10 cellular contexts compared by ENCODE assay signal in genomic region chr19:3335431-3336350, GRCh38. TPM values are rescaled to one million over a fixed set of nuclear protein-coding genes. Genes with fewer than 3 reads are reported as not detected.
DNase-seq lines count a peak whose midpoint lies in the region; ATAC-seq and TF ChIP-seq lines count a peak whose summit lies in the region.
"Had no signal": no experiment of that assay in that cellular context is flagged by ENCODE, and none has a peak within 500 bp of the region (broad histone marks: within the 10 kb centered on the region; RNA-seq: fewer than 3 reads in every experiment).

No MANE protein-coding gene starts in this region.

- in situ Hi-C loops in mammary epithelial cell (cut with MboI; ENCODE audit: low sequenced_read_pairs in 2 of 2), result no loop called here

- CTCF ChIA-PET in MCF 10A (lab: Yijun Ruan, JAX) (interaction anchor here (0.5 to 1.3 kb wide), 7 partner anchors 9 to 137 kb away, joined by 3 to 8 read pairs (median 4); no protein-coding TSS in a partner anchor), mammary epithelial cell (lab: Charles Lee; ENCODE audit: low non-redundant PET) (no interaction called here)

- TF ChIP-seq CTCF in MCF 10A (IDR thresholded peaks at IDR 0.05; ENCODE audit: unreplicated experiment) (no peak), mammary epithelial cell (conservative IDR thresholded peaks at IDR 0.05 in 1 of 2, IDR thresholded peaks at IDR 0.05 in 1 of 2; ENCODE audit: extremely low read depth in 1 of 2, insufficient read depth in 1 of 2, low read depth in 1 of 2, low read length in 2 of 2) (no peak), fibroblast of villous mesenchyme (IDR thresholded peaks at IDR 0.05; ENCODE audit: insufficient read depth, low read depth, low read length) (no peak), osteoblast (IDR thresholded peaks at IDR 0.05; ENCODE audit: extremely low read depth, low read depth, low read length) (no peak), CD14-positive monocyte (IDR thresholded peaks at IDR 0.05) (no peak)

- H3K9me3 ChIP-seq in mammary epithelial cell (replicated peaks; ENCODE audit: insufficient read depth, low read length) (peaks cover 3% of the 10 kb centered on the region), osteoblast (ENCODE audit: low read depth, low read length) (no peaks in the 10 kb centered on the region)

- no peak for ATAC-seq in GM18868 (IDR thresholded peaks at IDR 0.05; ENCODE audit: unreplicated experiment)
- no peak for ATAC-seq in stimulated activated naive CD8-positive, alpha-beta T cell treated with anti-CD3 and anti-CD28 coated beads, Interleukin-15, amount 100 ng/mL, for 72 hours
- ATAC-seq: activated CD8-positive, alpha-beta T cell treated with anti-CD3 and anti-CD28 coated beads for 36 hours had no signal

- peak; percentile 74 for DNase-seq in MCF 10A (ENCODE audit: unreplicated experiment)
- DNase-seq in mammary epithelial cell, result no peak
- peak; percentile 72 for DNase-seq in fibroblast of villous mesenchyme (ENCODE audit: low read depth)
- peak; percentile 93 for DNase-seq in osteoblast (ENCODE audit: insufficient read length, low spot score, missing footprints)
- DNase-seq in stimulated activated CD4-positive, alpha-beta T cell treated with anti-CD3 and anti-CD28 coated beads, Interleukin-12 subunit alpha, Interleukin-12 subunit beta, amount 100 ng/mL, for 4 hours, result no peak
- no peak for DNase-seq in CD14-positive monocyte (ENCODE audit: low spot score)
- DNase-seq in stimulated activated naive CD8-positive, alpha-beta T cell treated with anti-CD3 and anti-CD28 coated beads, Interleukin-15, amount 100 ng/mL, for 72 hours, result no peak
- DNase-seq: activated CD8-positive, alpha-beta T cell treated with anti-CD3 and anti-CD28 coated beads for 36 hours; NCI-H1436 treated with DMSO at 0.1 percent for 48 hours had no signal

- H3K27ac Mint-ChIP-seq in MCF 10A (ENCODE audit: low read depth, unreplicated experiment) (peak overlapping the region; percentile 99), CD14-positive monocyte (no peak overlapping the region)
- H3K27ac Mint-ChIP-seq in stimulated activated naive CD8-positive, alpha-beta T cell treated with anti-CD3 and anti-CD28 coated beads, Interleukin-15, amount 100 ng/mL, for 72 hours, result no peak overlapping the region
- H3K27ac Mint-ChIP-seq: activated CD8-positive, alpha-beta T cell treated with anti-CD3 and anti-CD28 coated beads for 36 hours had no signal

- BruUV-seq in MCF 10A (replicated peaks; lab: Mats Ljungman, UMichigan), result no TSS peak
- no TSS peak for BruUV-seq in mammary epithelial cell (replicated peaks; lab: Mats Ljungman, UMichigan)

- no peak overlapping the region for H3K9ac ChIP-seq in mammary epithelial cell (ENCODE audit: insufficient read depth, low read length)

- no peaks in the 10 kb centered on the region for H3K36me3 ChIP-seq in mammary epithelial cell (ENCODE audit: insufficient read depth, low read length)
- H3K36me3 ChIP-seq in osteoblast (ENCODE audit: insufficient read depth, low read length), result no peaks in the 10 kb centered on the region

- H3K27ac ChIP-seq in mammary epithelial cell (ENCODE audit: insufficient read depth, low read depth, low read length), result no peak overlapping the region
- H3K27ac ChIP-seq in osteoblast (ENCODE audit: low read depth, low read length), result peak overlapping the region; percentile 65

- H3K4me3 Mint-ChIP-seq in MCF 10A (ENCODE audit: unreplicated experiment) (peak overlapping the region; percentile 55), CD14-positive monocyte (no peak overlapping the region)
- no peak overlapping the region for H3K4me3 Mint-ChIP-seq in stimulated activated naive CD8-positive, alpha-beta T cell treated with anti-CD3 and anti-CD28 coated beads, Interleukin-15, amount 100 ng/mL, for 72 hours
- H3K4me3 Mint-ChIP-seq: activated CD8-positive, alpha-beta T cell treated with anti-CD3 and anti-CD28 coated beads for 36 hours had no signal

- no peaks in the 10 kb centered on the region for H3K9me3 Mint-ChIP-seq in MCF 10A (ENCODE audit: unreplicated experiment)
- peaks cover 0 to 19% (median 6%) of the 10 kb centered on the region in 7 donors for H3K9me3 Mint-ChIP-seq in CD14-positive monocyte
- H3K9me3 Mint-ChIP-seq in stimulated activated naive CD8-positive, alpha-beta T cell treated with anti-CD3 and anti-CD28 coated beads, Interleukin-15, amount 100 ng/mL, for 72 hours, result no peaks in the 10 kb centered on the region
- H3K9me3 Mint-ChIP-seq: activated CD8-positive, alpha-beta T cell treated with anti-CD3 and anti-CD28 coated beads for 36 hours had no signal

- H4K20me1 ChIP-seq in mammary epithelial cell (ENCODE audit: insufficient read depth, low read length) (no peaks in the 10 kb centered on the region), osteoblast (ENCODE audit: insufficient read depth, low read length) (no peaks in the 10 kb centered on the region)

- H3K4me2 ChIP-seq in mammary epithelial cell (ENCODE audit: insufficient read depth, low read depth, low read length), result no peak overlapping the region
- peak overlapping the region; percentile 67 for H3K4me2 ChIP-seq in osteoblast (ENCODE audit: insufficient read depth, low read length)

- no peak overlapping the region for H3K4me3 ChIP-seq in mammary epithelial cell (replicated peaks in 1 of 3; ENCODE audit: insufficient read depth in 1 of 3, low read depth in 2 of 3, low read length in 3 of 3)
- no peak overlapping the region for H3K4me3 ChIP-seq in fibroblast of villous mesenchyme (ENCODE audit: low read depth, low read length)
- H3K4me3 ChIP-seq in osteoblast (ENCODE audit: insufficient read depth, low read length), result no peak overlapping the region

- H3K36me3 Mint-ChIP-seq in MCF 10A (ENCODE audit: insufficient read depth, unreplicated experiment) (no peaks in the 10 kb centered on the region), CD14-positive monocyte (no peaks in the 10 kb centered on the region)

- intact Hi-C loops in MCF 10A (cut with micrococcal nuclease), result no loop called here
- intact Hi-C loops in mammary epithelial cell (cut with micrococcal nuclease), result no loop called here
- intact Hi-C loops in CD14-positive monocyte (cut with micrococcal nuclease), result no loop called here

- H3K27me3 ChIP-seq in mammary epithelial cell (ENCODE audit: insufficient read depth, low read length), result no peaks in the 10 kb centered on the region
- H3K27me3 ChIP-seq in osteoblast (ENCODE audit: insufficient read depth, low read length), result no peaks in the 10 kb centered on the region

- H3K4me1 Mint-ChIP-seq in MCF 10A (ENCODE audit: insufficient read depth, unreplicated experiment) (peaks cover 48% of the 10 kb centered on the region), CD14-positive monocyte (peaks cover 9% of the 10 kb centered on the region)
- peaks cover 16% of the 10 kb centered on the region for H3K4me1 Mint-ChIP-seq in stimulated activated naive CD8-positive, alpha-beta T cell treated with anti-CD3 and anti-CD28 coated beads, Interleukin-15, amount 100 ng/mL, for 72 hours

- POLR2A ChIA-PET in MCF 10A (lab: Yijun Ruan, JAX), result interaction anchor here (0.7 to 3.4 kb wide), 12 partner anchors 8 to 135 kb away, joined by 3 to 21 read pairs (median 4); no protein-coding TSS in a partner anchor

- H2AFZ ChIP-seq in mammary epithelial cell (ENCODE audit: low read depth, low read length) (no peak overlapping the region), osteoblast (ENCODE audit: low read length) (peak overlapping the region; percentile 32)

- H3K79me2 ChIP-seq in mammary epithelial cell (ENCODE audit: insufficient read depth, low read length) (no peaks in the 10 kb centered on the region), osteoblast (ENCODE audit: insufficient read depth, low read length) (no peaks in the 10 kb centered on the region)

- H3K4me1 ChIP-seq in mammary epithelial cell (ENCODE audit: insufficient read depth, low read length) (peaks cover 18% of the 10 kb centered on the region), osteoblast (ENCODE audit: insufficient read depth, low read length) (peaks cover 25% of the 10 kb centered on the region)

- dilution Hi-C loops in mammary epithelial cell (cut with HindIII; ENCODE audit: low sequenced_read_pairs), result no loop called here

- H3K27me3 Mint-ChIP-seq in MCF 10A (ENCODE audit: insufficient read depth, unreplicated experiment), result peaks cover 13% of the 10 kb centered on the region
- peaks cover 3 to 8% (median 4%) of the 10 kb centered on the region in 3 donors for H3K27me3 Mint-ChIP-seq in CD14-positive monocyte (ENCODE audit: low read depth in 3 of 3)
- H3K27me3 Mint-ChIP-seq in stimulated activated naive CD8-positive, alpha-beta T cell treated with anti-CD3 and anti-CD28 coated beads, Interleukin-15, amount 100 ng/mL, for 72 hours, result no peaks in the 10 kb centered on the region
- H3K27me3 Mint-ChIP-seq: activated CD8-positive, alpha-beta T cell treated with anti-CD3 and anti-CD28 coated beads for 36 hours had no signal

- 72% methylated on average over 11 of the region's 15 CpGs for WGBS in mammary epithelial cell (ENCODE audit: low coverage, missing lambda C conversion rate)

RNA-seq across cellular contexts. Expression of gene NFIC, which starts 30.7 kb away (rescaled TPM):
- total RNA-seq in MCF 10A (2022), result 83.4 and 85.5 TPM in 2 replicates
- total RNA-seq in mammary epithelial cell, result 10 to 100 TPM; 43.7 to 77.5 TPM
- polyA plus RNA-seq in mammary epithelial cell, result 8.9 TPM
- polyA minus RNA-seq in mammary epithelial cell, result 43.2 TPM
- 42.7 and 56.0 TPM in 2 replicates for total RNA-seq in fibroblast of villous mesenchyme
- total RNA-seq in osteoblast, result 57.2 and 61.2 TPM in 2 replicates
- polyA plus RNA-seq in CD14-positive monocyte, result 10 to 100 TPM in 1 of 2 donors, 1 to 10 TPM in 1; 7.0 to 11.5 TPM

Comparison
In these comparisons a context has a peak if more than half of its experiments do, and no peak if none do; other contexts are left out.
1. DNase-seq: peak in MCF 10A (single experiment), fibroblast of villous mesenchyme (single experiment) and osteoblast (single experiment); none in mammary epithelial cell (single experiment), stimulated activated CD4-positive, alpha-beta T cell treated with anti-CD3 and anti-CD28 coated beads, Interleukin-12 subunit alpha, Interleukin-12 subunit beta, amount 100 ng/mL, for 4 hours (single experiment), CD14-positive monocyte (single experiment) and stimulated activated naive CD8-positive, alpha-beta T cell treated with anti-CD3 and anti-CD28 coated beads, Interleukin-15, amount 100 ng/mL, for 72 hours (0 of 2).